Comparison of ENCODE assay signal across 8 cellular contexts in the genomic region with DNA sequence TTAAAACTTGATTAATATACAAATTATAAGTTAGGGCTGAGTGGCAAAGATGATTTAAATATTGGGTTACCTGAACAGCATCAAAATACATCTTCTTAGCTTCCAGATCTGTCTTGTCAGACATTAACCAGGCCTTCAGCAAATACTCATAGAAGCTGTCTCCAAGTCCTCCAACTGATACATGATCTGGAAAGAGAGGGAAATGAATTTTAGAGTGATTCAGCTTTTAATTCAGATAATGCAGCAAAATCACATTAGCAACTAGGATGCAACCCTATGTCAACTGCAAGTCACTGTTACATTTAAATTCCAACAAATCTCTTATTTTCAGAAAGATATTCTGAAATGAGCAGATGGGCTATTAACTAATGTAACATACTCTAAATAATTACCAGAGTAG.
"Had no signal": no experiment of that assay in that cellular context is flagged by ENCODE, and none has a peak within 500 bp of the region (broad histone marks: within the 10 kb centered on the region; RNA-seq: fewer than 3 reads in every experiment).

No MANE protein-coding gene starts in this region.

- FAIRE-seq: H1, H54, HTR-8/SVneo had no signal

- H3K4me3 ChIP-seq: GM23248 had no signal

- H3K9ac ChIP-seq: GM23248 had no signal

- H3K27ac Mint-ChIP-seq: H9, IgD-negative memory B cell had no signal

- H3K9me3 Mint-ChIP-seq: H9, IgD-negative memory B cell had no signal

- H3K4me3 Mint-ChIP-seq: H9, IgD-negative memory B cell had no signal

- H2AFZ ChIP-seq: GM23248 had no signal

- H3K4me1 Mint-ChIP-seq: H9, IgD-negative memory B cell had no signal

- H3K27ac ChIP-seq: GM23248 had no signal

- H3K27me3 Mint-ChIP-seq: IgD-negative memory B cell had no signal

- DNase-seq: GM23248, H9, HCEC 1CT, KBM-7 had no signal
